Comparison of ENCODE assay signal across 20 cellular contexts in genomic region chr6:139423970-139424667, GRCh38. TPM values are rescaled to one million over a fixed set of nuclear protein-coding genes. Genes with fewer than 3 reads are reported as not detected.
DNase-seq lines count a peak whose midpoint lies in the region; ATAC-seq, FAIRE-seq and TF ChIP-seq lines count a peak whose summit lies in the region.
"Had no signal": no experiment of that assay in that cellular context is flagged by ENCODE, and none has a peak within 500 bp of the region (broad histone marks: within the 10 kb centered on the region; RNA-seq: fewer than 3 reads in every experiment).

No MANE protein-coding gene starts in this region.

- intact Hi-C loops in K562 (cut with micrococcal nuclease), result no loop called here

- ATAC-seq in K562 (no peak), HG03097 (IDR thresholded peaks at IDR 0.05; ENCODE audit: low FRiP score, unreplicated experiment) (no peak), left lobe of liver (no peak), HG03378 (IDR thresholded peaks at IDR 0.05; ENCODE audit: unreplicated experiment) (no peak)
- ATAC-seq: A549, GM23338 had no signal

- 49% methylated on average over 12 of the region's 12 CpGs for WGBS in K562 (ENCODE audit: insufficient coverage, low coverage, missing lambda C conversion rate)

- H3K4me3 ChIP-seq in K562, result no peak overlapping the region
- H3K4me3 ChIP-seq: A549, GM23338 had no signal

- TF ChIP-seq CTCF in K562 (IDR thresholded peaks at IDR 0.05 in 2 of 3, conservative IDR thresholded peaks at IDR 0.05 in 1 of 3; ENCODE audit: insufficient read depth in 2 of 3, low read depth in 1 of 3, low read length in 3 of 3), result no peak

- no peaks in the 10 kb centered on the region for H3K9me3 ChIP-seq in K562 (replicated peaks; ENCODE audit: control insufficient read depth, insufficient read depth, low read depth, low read length)
- H3K9me3 ChIP-seq: A549, BE2C had no signal

- CTCF ChIA-PET in K562 (lab: Yijun Ruan, JAX; ENCODE audit: low intra/inter-chr PET ratio), result no interaction called here

- H4K20me1 ChIP-seq in K562 (replicated peaks; ENCODE audit: control insufficient read depth, insufficient read depth, low read length), result no peaks in the 10 kb centered on the region

- TF ChIP-seq EP300 in K562 (IDR thresholded peaks at IDR 0.05; ENCODE audit: low read length), result peak; percentile 55; the same call in 1 of the 2 replicates

- no peak for TF ChIP-seq POLR2A in K562 (conservative IDR thresholded peaks at IDR 0.05)

- in situ Hi-C loops in K562 (cut with MboI), result no loop called here

- DNase-seq in COR-L47 (lab: John Stamatoyannopoulos, UW) (peak; percentile 58), NCI-H1105 (lab: John Stamatoyannopoulos, UW) (peak; percentile 7), NCI-H2171 (lab: John Stamatoyannopoulos, UW) (peak; percentile 82), K562 (ENCODE audit: extremely low read depth in 1 of 4, low spot score in 3 of 4) (peak in 1 of 4 experiments; percentile 42), left lobe of liver (ENCODE audit: low spot score) (no peak), NCI-H510A treated with DMSO at 0.1 percent for 48 hours (lab: John Stamatoyannopoulos, UW) (no peak)
- DNase-seq: BE2C; CD4-positive, alpha-beta memory T cell; DMS153; DMS79 treated with DMSO at 0.1 percent for 48 hours; EL; H7 had no signal

- no peaks in the 10 kb centered on the region for H3K9me1 ChIP-seq in K562 (ENCODE audit: control insufficient read depth, insufficient read depth, low read length)

- no peak overlapping the region for H3K27ac ChIP-seq in K562 (ENCODE audit: extremely low read depth, low read depth, low read length)
- H3K27ac ChIP-seq: A549, C4-2B had no signal

- no peak for TF ChIP-seq RAD21 in K562 (CRISPR knock-in tag; conservative IDR thresholded peaks at IDR 0.05 in 1 of 2, IDR thresholded peaks at IDR 0.05 in 1 of 2)

- no peaks in the 10 kb centered on the region for H3K27me3 ChIP-seq in K562 (ENCODE audit: control insufficient read depth in 2 of 2, insufficient read depth in 2 of 2, low read length in 2 of 2)
- H3K27me3 ChIP-seq: BE2C had no signal

- POLR2A ChIA-PET in K562 (lab: Yijun Ruan, JAX), result interaction anchor here (1.6 to 2.3 kb wide), 2 partner anchors 9 to 15 kb away, joined by 6 read pairs; no protein-coding TSS in a partner anchor

- no peaks in the 10 kb centered on the region for H3K79me2 ChIP-seq in K562 (ENCODE audit: control insufficient read depth, insufficient read depth, low read length)

- H3K36me3 ChIP-seq in K562 (ENCODE audit: control insufficient read depth, insufficient read depth, low read length), result no peaks in the 10 kb centered on the region
- H3K36me3 ChIP-seq: BE2C had no signal

- H2AFZ ChIP-seq in K562 (ENCODE audit: low read depth, low read length), result no peak overlapping the region
- H2AFZ ChIP-seq: GM23338 had no signal

- peak; percentile 46 for FAIRE-seq in K562 (lab: Jason Lieb, UNC)
- FAIRE-seq: A549, D721Med, G401.6, GM12891 had no signal

- no TSS peak for BruUV-seq in K562 (replicated peaks; lab: Mats Ljungman, UMichigan)

- H3K4me2 ChIP-seq in K562 (ENCODE audit: insufficient read depth, low read length), result no peak overlapping the region
- H3K4me2 ChIP-seq: A549, GM23338 had no signal

- H3K4me1 ChIP-seq in K562 (replicated peaks in 1 of 2; ENCODE audit: control insufficient read depth in 2 of 2, insufficient read depth in 2 of 2, low read length in 2 of 2), result peaks cover 3 to 14% of the 10 kb centered on the region in 2 experiments; a peak in 4 of 5 replicates
- H3K4me1 ChIP-seq: A549, BE2C had no signal

- no peak overlapping the region for H3K9ac ChIP-seq in K562 (ENCODE audit: insufficient read depth in 1 of 2, low read depth in 2 of 2, low read length in 2 of 2)

TF ChIP-seq in K562, 482 proteins besides CTCF, POLR2A, EP300 and RAD21 (continues in another document):
- no peak for TF ChIP-seq TBP (optimal IDR thresholded peaks at IDR 0.05; ENCODE audit: low read depth, low read length)
- TF ChIP-seq ARID1B (IDR thresholded peaks at IDR 0.05), result peak; percentile 81
- TF ChIP-seq, protein P1, sequence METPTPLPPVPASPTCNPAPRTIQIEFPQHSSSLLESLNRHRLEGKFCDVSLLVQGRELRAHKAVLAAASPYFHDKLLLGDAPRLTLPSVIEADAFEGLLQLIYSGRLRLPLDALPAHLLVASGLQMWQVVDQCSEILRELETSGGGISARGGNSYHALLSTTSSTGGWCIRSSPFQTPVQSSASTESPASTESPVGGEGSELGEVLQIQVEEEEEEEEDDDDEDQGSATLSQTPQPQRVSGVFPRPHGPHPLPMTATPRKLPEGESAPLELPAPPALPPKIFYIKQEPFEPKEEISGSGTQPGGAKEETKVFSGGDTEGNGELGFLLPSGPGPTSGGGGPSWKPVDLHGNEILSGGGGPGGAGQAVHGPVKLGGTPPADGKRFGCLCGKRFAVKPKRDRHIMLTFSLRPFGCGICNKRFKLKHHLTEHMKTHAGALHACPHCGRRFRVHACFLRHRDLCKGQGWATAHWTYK (CRISPR knock-in tag; IDR thresholded peaks at IDR 0.05), result no peak
- TF ChIP-seq BACH1 (tag; IDR thresholded peaks at IDR 0.05), result no peak
- no peak for TF ChIP-seq MXD1 (CRISPR knock-in tag; IDR thresholded peaks at IDR 0.05; ENCODE audit: borderline replicate concordance, poor library complexity, severe bottlenecking)
- TF ChIP-seq, protein P2, sequence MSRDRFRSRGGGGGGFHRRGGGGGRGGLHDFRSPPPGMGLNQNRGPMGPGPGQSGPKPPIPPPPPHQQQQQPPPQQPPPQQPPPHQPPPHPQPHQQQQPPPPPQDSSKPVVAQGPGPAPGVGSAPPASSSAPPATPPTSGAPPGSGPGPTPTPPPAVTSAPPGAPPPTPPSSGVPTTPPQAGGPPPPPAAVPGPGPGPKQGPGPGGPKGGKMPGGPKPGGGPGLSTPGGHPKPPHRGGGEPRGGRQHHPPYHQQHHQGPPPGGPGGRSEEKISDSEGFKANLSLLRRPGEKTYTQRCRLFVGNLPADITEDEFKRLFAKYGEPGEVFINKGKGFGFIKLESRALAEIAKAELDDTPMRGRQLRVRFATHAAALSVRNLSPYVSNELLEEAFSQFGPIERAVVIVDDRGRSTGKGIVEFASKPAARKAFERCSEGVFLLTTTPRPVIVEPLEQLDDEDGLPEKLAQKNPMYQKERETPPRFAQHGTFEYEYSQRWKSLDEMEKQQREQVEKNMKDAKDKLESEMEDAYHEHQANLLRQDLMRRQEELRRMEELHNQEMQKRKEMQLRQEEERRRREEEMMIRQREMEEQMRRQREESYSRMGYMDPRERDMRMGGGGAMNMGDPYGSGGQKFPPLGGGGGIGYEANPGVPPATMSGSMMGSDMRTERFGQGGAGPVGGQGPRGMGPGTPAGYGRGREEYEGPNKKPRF (IDR thresholded peaks at IDR 0.05; ENCODE audit: low read depth, low read length), result no peak
- no peak for TF ChIP-seq ARID3B (CRISPR knock-in tag; IDR thresholded peaks at IDR 0.05; ENCODE audit: borderline replicate concordance)
- no peak for TF ChIP-seq GATAD2B (IDR thresholded peaks at IDR 0.05; ENCODE audit: borderline replicate concordance)

RNA-seq across cellular contexts. Expression of gene CITED2, which starts 49.7 kb away (rescaled TPM):
- total RNA-seq in K562 (2011; cell fraction: chromatin; rRNA removed; ENCODE audit: low replicate concordance), result 15.3 and 17.8 TPM in 2 replicates
- total RNA-seq in K562 (2011; cell fraction: nucleolus; rRNA removed), result 22.8 and 25.8 TPM in 2 replicates
- 18.8 and 19.2 TPM in 2 replicates for total RNA-seq in K562 (2011; cell fraction: nucleoplasm; rRNA removed)
- 56.6 and 80.0 TPM in 2 replicates for total RNA-seq in K562 (2014; rRNA removed)
- 15.3 and 18.2 TPM in 2 replicates for total RNA-seq in K562 (2014; rRNA removed; fragmentation: Illumina TruSeq; extraction: Trizol)
- 12.0 and 13.5 TPM in 2 replicates for total RNA-seq in K562 (2015; rRNA removed; fragmentation: Illumina TruSeq; extraction: Trizol)
- total RNA-seq in K562 (2021), result 80.9 and 86.1 TPM in 2 replicates
- polyA plus RNA-seq in K562 (2011; rRNA removed), result 17.5 and 44.7 TPM in 2 replicates
- 24.9 and 64.7 TPM in 2 replicates for polyA plus RNA-seq in K562 (2011; cell fraction: cytosol; rRNA removed)
- 35.6 and 45.1 TPM in 2 replicates for polyA plus RNA-seq in K562 (2011; cell fraction: nucleus; rRNA removed)
- polyA plus RNA-seq in K562 (2012), result 30.8 and 32.8 TPM in 2 replicates
- 43.4 and 44.8 TPM in 2 replicates for polyA plus RNA-seq in K562 (2014; fragmentation: Illumina TruSeq; extraction: Trizol)
- polyA plus RNA-seq in K562 (2014; fragmentation: Nextera tagmentation; extraction: Ambion mirVana), result under 1 TPM; 0.21 to 0.43 TPM
- 34.2 and 34.8 TPM in 2 replicates for polyA plus RNA-seq in K562 (2014; rRNA removed)
- polyA minus RNA-seq in K562 (2011; rRNA and poly(A)+ RNA removed), result 8.4 and 17.5 TPM in 2 replicates
- polyA minus RNA-seq in K562 (2011; cell fraction: cytosol; rRNA and poly(A)+ RNA removed), result 22.9 and 45.5 TPM in 2 replicates
- 19.1 and 55.8 TPM in 2 replicates for polyA minus RNA-seq in K562 (2011; cell fraction: nucleus; rRNA and poly(A)+ RNA removed)
- 79.7 TPM for total RNA-seq in left lobe of liver

Comparison
In these comparisons a context has a peak if more than half of its experiments do, and no peak if none do; other contexts are left out.
1. DNase-seq: peak in COR-L47 (single experiment), NCI-H1105 (single experiment) and NCI-H2171 (single experiment); none in left lobe of liver (single experiment) and NCI-H510A treated with DMSO at 0.1 percent for 48 hours (single experiment).